32 cellular contexts compared by ENCODE assay signal in the genomic region with DNA sequence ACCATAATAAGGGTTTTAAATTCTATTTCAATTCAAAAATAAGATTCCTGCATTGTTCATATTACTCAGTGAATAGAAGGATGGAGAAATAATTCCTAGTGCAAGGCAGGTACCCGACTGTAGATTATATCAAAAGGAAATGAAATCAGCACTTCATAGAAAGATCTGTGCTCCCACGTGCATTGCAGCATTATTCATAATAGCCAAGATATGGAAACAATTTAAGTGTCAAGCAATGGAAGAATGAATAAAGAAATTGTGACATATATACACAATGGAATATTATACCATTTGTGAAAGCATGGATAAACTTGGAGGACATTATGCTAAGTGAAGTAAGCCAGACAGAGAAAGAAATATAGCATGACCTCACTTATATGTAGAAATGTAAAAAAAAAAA. TPM values are rescaled to one million over a fixed set of nuclear protein-coding genes. Genes with fewer than 3 reads are reported as not detected.
"Had no signal": no experiment of that assay in that cellular context is flagged by ENCODE, and none has a peak within 500 bp of the region (broad histone marks: within the 10 kb centered on the region; RNA-seq: fewer than 3 reads in every experiment).

No MANE protein-coding gene starts in this region.

- DNase-seq: activated effector memory CD4-positive, alpha-beta T cell treated with anti-CD3 and anti-CD28 coated beads, Interleukin-2, amount 50 U/mL, for 16 hours; activated effector memory CD4-positive, alpha-beta T cell treated with Interleukin-2 at 50 U/mL for 16 hours; activated gamma-delta T cell; activated gamma-delta T cell treated with Interleukin-2 at 50 U/mL for 16 hours; activated naive CD4-positive, alpha-beta T cell; activated naive CD4-positive, alpha-beta T cell treated with anti-CD3 and anti-CD28 coated beads for 36 hours; activated naive CD4-positive, alpha-beta T cell treated with anti-CD3 and anti-CD28 coated beads, Interleukin-2, amount 10 ng/mL, durations not matched to agents 7 days and 5 days; activated naive CD4-positive, alpha-beta T cell treated with anti-CD3 and anti-CD28 coated beads, Interleukin-2, amount 50 U/mL, for 16 hours; activated naive CD4-positive, alpha-beta T cell treated with Interleukin-2 at 50 U/mL for 16 hours; activated naive CD8-positive, alpha-beta T cell treated with anti-CD3 and anti-CD28 coated beads for 36 hours; activated naive CD8-positive, alpha-beta T cell treated with anti-CD3 and anti-CD28 coated beads, Interleukin-2, amount 10 ng/mL, durations not matched to agents 7 days and 5 days; activated naive CD8-positive, alpha-beta T cell treated with anti-CD3 and anti-CD28 coated beads, Interleukin-2, amount 50 U/mL, for 24 hours; activated T-cell treated with anti-CD3 and anti-CD28 coated beads, Interleukin-2, amount 50 U/mL, for 1 hour; activated T-cell treated with anti-CD3 and anti-CD28 coated beads, Interleukin-2, amount 50 U/mL, for 24 hours; activated T-cell treated with anti-CD3 and anti-CD28 coated beads, Interleukin-2, amount 50 U/mL, for 4 hours; activated T-cell treated with anti-CD3 and anti-CD28 coated beads, Interleukin-2, amount 50 U/mL, for 48 hours; activated T-cell treated with anti-CD3 and anti-CD28 coated beads, Interleukin-2, amount 50 U/mL, for 72 hours; adrenal gland; amniotic stem cell; amygdala; anterior cingulate cortex; aorta; body of pancreas; brain microvascular endothelial cell; caudate nucleus; central memory CD4-positive, alpha-beta T cell; cerebellar nuclear complex had no signal

- ATAC-seq: activated naive CD4-positive, alpha-beta T cell treated with anti-CD3 and anti-CD28 coated beads, Interleukin-2, amount 50 U/mL, for 72 hours; activated naive CD8-positive, alpha-beta T cell treated with anti-CD3 and anti-CD28 coated beads, Interleukin-2, amount 50 U/mL, for 24 hours; activated T-cell treated with anti-CD3 and anti-CD28 coated beads, Interleukin-2, amount 50 U/mL, for 4 hours; activated T-cell treated with anti-CD3 and anti-CD28 coated beads, Interleukin-2, amount 50 U/mL, for 72 hours; activated T-helper 17 cell treated with anti-CD3 and anti-CD28 coated beads, Interleukin-2, amount 50 U/mL, for 72 hours; body of pancreas had no signal

- H3K27ac ChIP-seq: adrenal gland, ascending aorta, body of pancreas, brain microvascular endothelial cell, breast epithelium, cardiac muscle cell had no signal

- H3K4me3 ChIP-seq: adrenal gland, ascending aorta, body of pancreas, breast epithelium, cardiac muscle cell had no signal

- H3K27me3 ChIP-seq: adrenal gland, ascending aorta, body of pancreas, brain microvascular endothelial cell, breast epithelium, cardiac muscle cell had no signal

- H3K36me3 ChIP-seq: adrenal gland, ascending aorta, brain microvascular endothelial cell, breast epithelium, cardiac muscle cell had no signal

- H3K9me3 ChIP-seq: adrenal gland, ascending aorta, body of pancreas, breast epithelium had no signal

RNA-seq across cellular contexts. Expression of a gene that starts 53.8 kb away (rescaled TPM):
- polyA plus RNA-seq: aorta had no signal
